ENCODE assay signal across 8 cellular contexts in genomic region chr13:28820099-28821051, GRCh38. TPM values are rescaled to one million over a fixed set of nuclear protein-coding genes. Genes with fewer than 3 reads are reported as not detected.
A peak's percentile ranks its signal among the peaks of the same experiment; 100 is the strongest.
DNase-seq lines count a peak whose midpoint lies in the region; ATAC-seq and TF ChIP-seq lines count a peak whose summit lies in the region.

Gene MTUS2, plus strand, starts transcription at chr13:28820339.

- H3K36me3 Mint-ChIP-seq in osteocyte (ENCODE audit: unreplicated experiment): no peaks in the 10 kb centered on the region

- H3K9me3 Mint-ChIP-seq in osteocyte (ENCODE audit: unreplicated experiment): no peaks in the 10 kb centered on the region

- no peak within 1 kb of the TSS for H3K27ac Mint-ChIP-seq in osteocyte (ENCODE audit: unreplicated experiment)

- H3K27me3 Mint-ChIP-seq in osteocyte (ENCODE audit: unreplicated experiment): peaks cover 65% of the 10 kb centered on the region

- peak; percentile 49 for DNase-seq in activated CD8-positive, alpha-beta memory T cell treated with anti-CD3 and anti-CD28 coated beads, Interleukin-2, amount 50 U/mL, for 4 hours
- DNase-seq in foreskin melanocyte (peak; percentile 5), osteocyte (ENCODE audit: extremely low spot score, unreplicated experiment) (no peak), UCSD-AML1 (lab: John Stamatoyannopoulos, UW; ENCODE audit: unreplicated experiment) (no peak)

- TF ChIP-seq CTCF in osteocyte (IDR thresholded peaks at IDR 0.05): no peak

- H3K4me3 Mint-ChIP-seq in osteocyte (ENCODE audit: unreplicated experiment): peak within 1 kb of the TSS; percentile 59

- peaks cover 8% of the 10 kb centered on the region for H3K4me1 Mint-ChIP-seq in osteocyte (ENCODE audit: unreplicated experiment)

- ATAC-seq in GM18858 (IDR thresholded peaks at IDR 0.05; ENCODE audit: unreplicated experiment) (peak; percentile 32), HG03354 (IDR thresholded peaks at IDR 0.05; ENCODE audit: poor library complexity, severe bottlenecking, unreplicated experiment) (peak; percentile 39), HG02840 (IDR thresholded peaks at IDR 0.05; ENCODE audit: low FRiP score, unreplicated experiment) (no peak), HG03521 (IDR thresholded peaks at IDR 0.05; ENCODE audit: unreplicated experiment) (no peak)

RNA-seq across cellular contexts. Expression of gene MTUS2, which starts in this region (rescaled TPM):
- 0.05 TPM in 1 of 2 replicates, not detected in the other for total RNA-seq in osteocyte

Comparison
In these comparisons a context has a peak if more than half of its experiments do, and no peak if none do; other contexts are left out.
1. ATAC-seq: peak in GM18858 (single experiment) and HG03354 (single experiment); none in HG02840 (single experiment) and HG03521 (single experiment).
2. DNase-seq: peak in activated CD8-positive, alpha-beta memory T cell treated with anti-CD3 and anti-CD28 coated beads, Interleukin-2, amount 50 U/mL, for 4 hours (single experiment) and foreskin melanocyte (single experiment); none in osteocyte (single experiment) and UCSD-AML1 (single experiment).